In genomic region chr2:133568172-133568571, GRCh38 we compare ENCODE assay signal across 9 cellular contexts. TPM values are rescaled to one million over a fixed set of nuclear protein-coding genes. Genes with fewer than 3 reads are reported as not detected.
A peak's percentile ranks its signal among the peaks of the same experiment; 100 is the strongest.
DNase-seq lines count a peak whose midpoint lies in the region; ATAC-seq and TF ChIP-seq lines count a peak whose summit lies in the region.
"Had no signal": no experiment of that assay in that cellular context is flagged by ENCODE, and none has a peak within 500 bp of the region (broad histone marks: within the 10 kb centered on the region; RNA-seq: fewer than 3 reads in every experiment).

NCKAP5 (minus strand) TSS chr2:133568463; CDS start chr2:133517526, 50,937 bp downstream.

- peaks cover 0 to 7% of the 10 kb centered on the region in 2 donors for H3K27me3 Mint-ChIP-seq in natural killer cell (ENCODE audit: low read depth in 2 of 2)

- TF ChIP-seq CTCF in natural killer cell (IDR thresholded peaks at IDR 0.05), result no peak

- no peak within 1 kb of the TSS for H3K27ac ChIP-seq in Karpas-422 (ENCODE audit: low read length)

- no peak within 1 kb of the TSS for H3K4me3 ChIP-seq in Karpas-422 (ENCODE audit: low read length)

- H3K79me2 ChIP-seq in Karpas-422 (ENCODE audit: low read length), result no peaks in the 10 kb centered on the region

- DNase-seq in LHCN-M2 (ENCODE audit: low read depth) (peak; percentile 54), dedifferentiated amniotic fluid mesenchymal stem cell (ENCODE audit: extremely low spot score) (peak; percentile 37), left lobe of liver (ENCODE audit: low spot score) (peak; percentile 60), smooth muscle cell of the brain vasculature (ENCODE audit: low read depth, low spot score) (peak; percentile 47), natural killer cell (no peak), cerebellar cortex (ENCODE audit: low spot score) (no peak), Karpas-422 (no peak)
- DNase-seq: activated T-cell treated with anti-CD3 and anti-CD28 coated beads for 4 hours had no signal

- no peak within 1 kb of the TSS for H3K4me2 ChIP-seq in Karpas-422 (ENCODE audit: low read depth, low read length, poor library complexity, severe bottlenecking)

- H4K20me1 ChIP-seq in Karpas-422 (ENCODE audit: insufficient read depth, low read depth, low read length), result no peaks in the 10 kb centered on the region

- H2AFZ ChIP-seq in Karpas-422 (ENCODE audit: low read length), result no peak within 1 kb of the TSS

- no peak within 1 kb of the TSS for H3K4me3 Mint-ChIP-seq in natural killer cell

- H3K36me3 Mint-ChIP-seq in natural killer cell, result no peaks in the 10 kb centered on the region

- H3K9me2 ChIP-seq in Karpas-422 (replicated peaks; ENCODE audit: insufficient read depth, low read length), result no peaks in the 10 kb centered on the region

- no peaks in the 10 kb centered on the region for H3K36me3 ChIP-seq in Karpas-422 (ENCODE audit: insufficient read depth, low read length)

- no peak within 1 kb of the TSS for H3K27ac Mint-ChIP-seq in natural killer cell

- intact Hi-C loops in natural killer cell (cut with micrococcal nuclease), result no loop called here

- no peaks in the 10 kb centered on the region for H3K9me3 ChIP-seq in Karpas-422 (ENCODE audit: low read length)

- H3K4me1 ChIP-seq in Karpas-422 (ENCODE audit: low read length), result no peaks in the 10 kb centered on the region

- H3K4me1 Mint-ChIP-seq in natural killer cell, result no peaks in the 10 kb centered on the region

- ATAC-seq in left lobe of liver, result peak; percentile 56
- no peak for ATAC-seq in natural killer cell
- ATAC-seq in HG03520 (IDR thresholded peaks at IDR 0.05; ENCODE audit: unreplicated experiment), result no peak

- H3K9ac ChIP-seq in Karpas-422 (ENCODE audit: low read length), result no peak within 1 kb of the TSS

- H3K27me3 ChIP-seq in Karpas-422 (ENCODE audit: low read length), result no peaks in the 10 kb centered on the region

- peaks cover 0 to 2% of the 10 kb centered on the region in 2 donors for H3K9me3 Mint-ChIP-seq in natural killer cell

RNA-seq across cellular contexts. Expression of gene NCKAP5, which starts in this region (rescaled TPM):
- total RNA-seq in LHCN-M2 (2014; rRNA removed) (0.40 and 0.58 TPM in 2 replicates), left lobe of liver (4.6 TPM), natural killer cell (under 1 TPM in 2 of 3 donors, not detected in 1; 0.12 to 0.20 TPM)
- 0.45 TPM for polyA plus RNA-seq in LHCN-M2 (2012)
- total RNA-seq in Karpas-422 (2014; rRNA removed; shearing (Covaris generic); ENCODE audit: low replicate concordance), result not detected in 2 replicates

Comparison
In these comparisons a context has a peak if more than half of its experiments do, and no peak if none do; other contexts are left out.
1. Peak in DNase-seq in LHCN-M2; RNA of the gene not detected or under 1 TPM.
2. DNase-seq: peak in dedifferentiated amniotic fluid mesenchymal stem cell (single experiment), left lobe of liver (single experiment) and smooth muscle cell of the brain vasculature (single experiment); none in natural killer cell (single experiment), cerebellar cortex (single experiment) and Karpas-422 (single experiment).